1 cellular context compared by ENCODE assay signal in genomic region chr21:45405271-45405818, GRCh38.
TF ChIP-seq lines count a peak whose summit lies in the region.

No MANE protein-coding gene starts in this region.

TF ChIP-seq in HepG2, 621 proteins besides CTCF, POLR2A, EP300 and RAD21 (continued from another document):
- TF ChIP-seq, protein P1, sequence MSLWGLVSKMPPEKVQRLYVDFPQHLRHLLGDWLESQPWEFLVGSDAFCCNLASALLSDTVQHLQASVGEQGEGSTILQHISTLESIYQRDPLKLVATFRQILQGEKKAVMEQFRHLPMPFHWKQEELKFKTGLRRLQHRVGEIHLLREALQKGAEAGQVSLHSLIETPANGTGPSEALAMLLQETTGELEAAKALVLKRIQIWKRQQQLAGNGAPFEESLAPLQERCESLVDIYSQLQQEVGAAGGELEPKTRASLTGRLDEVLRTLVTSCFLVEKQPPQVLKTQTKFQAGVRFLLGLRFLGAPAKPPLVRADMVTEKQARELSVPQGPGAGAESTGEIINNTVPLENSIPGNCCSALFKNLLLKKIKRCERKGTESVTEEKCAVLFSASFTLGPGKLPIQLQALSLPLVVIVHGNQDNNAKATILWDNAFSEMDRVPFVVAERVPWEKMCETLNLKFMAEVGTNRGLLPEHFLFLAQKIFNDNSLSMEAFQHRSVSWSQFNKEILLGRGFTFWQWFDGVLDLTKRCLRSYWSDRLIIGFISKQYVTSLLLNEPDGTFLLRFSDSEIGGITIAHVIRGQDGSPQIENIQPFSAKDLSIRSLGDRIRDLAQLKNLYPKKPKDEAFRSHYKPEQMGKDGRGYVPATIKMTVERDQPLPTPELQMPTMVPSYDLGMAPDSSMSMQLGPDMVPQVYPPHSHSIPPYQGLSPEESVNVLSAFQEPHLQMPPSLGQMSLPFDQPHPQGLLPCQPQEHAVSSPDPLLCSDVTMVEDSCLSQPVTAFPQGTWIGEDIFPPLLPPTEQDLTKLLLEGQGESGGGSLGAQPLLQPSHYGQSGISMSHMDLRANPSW (CRISPR knock-in tag; IDR thresholded peaks at IDR 0.05; ENCODE audit: borderline replicate concordance) = no peak
- TF ChIP-seq BCL3 (CRISPR knock-in tag; IDR thresholded peaks at IDR 0.05) = no peak
- 0 out of 2 replicates have a peak, but pooled peaks have one; percentile 1 for TF ChIP-seq REPIN1 (CRISPR knock-in tag; IDR thresholded peaks at IDR 0.05; ENCODE audit: borderline replicate concordance, low read depth)
- TF ChIP-seq POLR2AphosphoS2 (IDR thresholded peaks at IDR 0.05; ENCODE audit: low read depth, low read length) = no peak
- no peak for TF ChIP-seq ZSCAN9 (CRISPR knock-in tag; IDR thresholded peaks at IDR 0.05; ENCODE audit: borderline replicate concordance)
- TF ChIP-seq, protein P2, sequence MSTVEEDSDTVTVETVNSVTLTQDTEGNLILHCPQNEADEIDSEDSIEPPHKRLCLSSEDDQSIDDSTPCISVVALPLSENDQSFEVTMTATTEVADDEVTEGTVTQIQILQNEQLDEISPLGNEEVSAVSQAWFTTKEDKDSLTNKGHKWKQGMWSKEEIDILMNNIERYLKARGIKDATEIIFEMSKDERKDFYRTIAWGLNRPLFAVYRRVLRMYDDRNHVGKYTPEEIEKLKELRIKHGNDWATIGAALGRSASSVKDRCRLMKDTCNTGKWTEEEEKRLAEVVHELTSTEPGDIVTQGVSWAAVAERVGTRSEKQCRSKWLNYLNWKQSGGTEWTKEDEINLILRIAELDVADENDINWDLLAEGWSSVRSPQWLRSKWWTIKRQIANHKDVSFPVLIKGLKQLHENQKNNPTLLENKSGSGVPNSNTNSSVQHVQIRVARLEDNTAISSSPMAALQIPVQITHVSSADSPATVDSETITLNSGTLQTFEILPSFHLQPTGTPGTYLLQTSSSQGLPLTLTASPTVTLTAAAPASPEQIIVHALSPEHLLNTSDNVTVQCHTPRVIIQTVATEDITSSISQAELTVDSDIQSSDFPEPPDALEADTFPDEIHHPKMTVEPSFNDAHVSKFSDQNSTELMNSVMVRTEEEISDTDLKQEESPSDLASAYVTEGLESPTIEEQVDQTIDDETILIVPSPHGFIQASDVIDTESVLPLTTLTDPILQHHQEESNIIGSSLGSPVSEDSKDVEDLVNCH (CRISPR knock-in tag; IDR thresholded peaks at IDR 0.05) = no peak
- peak; percentile 34; the same call in 1 of the 2 replicates for TF ChIP-seq ZNF574 (CRISPR knock-in tag; IDR thresholded peaks at IDR 0.05)
- TF ChIP-seq, protein P3, sequence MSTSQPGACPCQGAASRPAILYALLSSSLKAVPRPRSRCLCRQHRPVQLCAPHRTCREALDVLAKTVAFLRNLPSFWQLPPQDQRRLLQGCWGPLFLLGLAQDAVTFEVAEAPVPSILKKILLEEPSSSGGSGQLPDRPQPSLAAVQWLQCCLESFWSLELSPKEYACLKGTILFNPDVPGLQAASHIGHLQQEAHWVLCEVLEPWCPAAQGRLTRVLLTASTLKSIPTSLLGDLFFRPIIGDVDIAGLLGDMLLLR (CRISPR knock-in tag; IDR thresholded peaks at IDR 0.05) = no peak
- TF ChIP-seq, protein P4, sequence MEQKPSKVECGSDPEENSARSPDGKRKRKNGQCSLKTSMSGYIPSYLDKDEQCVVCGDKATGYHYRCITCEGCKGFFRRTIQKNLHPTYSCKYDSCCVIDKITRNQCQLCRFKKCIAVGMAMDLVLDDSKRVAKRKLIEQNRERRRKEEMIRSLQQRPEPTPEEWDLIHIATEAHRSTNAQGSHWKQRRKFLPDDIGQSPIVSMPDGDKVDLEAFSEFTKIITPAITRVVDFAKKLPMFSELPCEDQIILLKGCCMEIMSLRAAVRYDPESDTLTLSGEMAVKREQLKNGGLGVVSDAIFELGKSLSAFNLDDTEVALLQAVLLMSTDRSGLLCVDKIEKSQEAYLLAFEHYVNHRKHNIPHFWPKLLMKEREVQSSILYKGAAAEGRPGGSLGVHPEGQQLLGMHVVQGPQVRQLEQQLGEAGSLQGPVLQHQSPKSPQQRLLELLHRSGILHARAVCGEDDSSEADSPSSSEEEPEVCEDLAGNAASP (CRISPR knock-in tag; IDR thresholded peaks at IDR 0.05; ENCODE audit: borderline replicate concordance) = no peak
- no peak for TF ChIP-seq ZFY (CRISPR knock-in tag; IDR thresholded peaks at IDR 0.05)
- no peak for TF ChIP-seq FOXP1 (IDR thresholded peaks at IDR 0.05)
- no peak for TF ChIP-seq FOXP1 (CRISPR knock-in tag; IDR thresholded peaks at IDR 0.05)
- 0 out of 2 replicates have a peak, but pooled peaks have one; percentile 9 for TF ChIP-seq ZNF772 (CRISPR knock-in tag; IDR thresholded peaks at IDR 0.05)
- TF ChIP-seq PCBP1 (IDR thresholded peaks at IDR 0.05; ENCODE audit: borderline replicate concordance, low read depth, low read length) = no peak
- peak; percentile 0; the same call in 1 of the 2 replicates for TF ChIP-seq ZNF768 (CRISPR knock-in tag; IDR thresholded peaks at IDR 0.05)
- TF ChIP-seq, protein P5, sequence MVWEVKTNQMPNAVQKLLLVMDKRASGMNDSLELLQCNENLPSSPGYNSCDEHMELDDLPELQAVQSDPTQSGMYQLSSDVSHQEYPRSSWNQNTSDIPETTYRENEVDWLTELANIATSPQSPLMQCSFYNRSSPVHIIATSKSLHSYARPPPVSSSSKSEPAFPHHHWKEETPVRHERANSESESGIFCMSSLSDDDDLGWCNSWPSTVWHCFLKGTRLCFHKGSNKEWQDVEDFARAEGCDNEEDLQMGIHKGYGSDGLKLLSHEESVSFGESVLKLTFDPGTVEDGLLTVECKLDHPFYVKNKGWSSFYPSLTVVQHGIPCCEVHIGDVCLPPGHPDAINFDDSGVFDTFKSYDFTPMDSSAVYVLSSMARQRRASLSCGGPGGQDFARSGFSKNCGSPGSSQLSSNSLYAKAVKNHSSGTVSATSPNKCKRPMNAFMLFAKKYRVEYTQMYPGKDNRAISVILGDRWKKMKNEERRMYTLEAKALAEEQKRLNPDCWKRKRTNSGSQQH (CRISPR knock-in tag; IDR thresholded peaks at IDR 0.05; ENCODE audit: low read depth) = no peak
- TF ChIP-seq MXI1 (IDR thresholded peaks at IDR 0.05; ENCODE audit: borderline replicate concordance, low read depth, low read length) = no peak
- TF ChIP-seq ZBTB7A (CRISPR knock-in tag; IDR thresholded peaks at IDR 0.05) = no peak
- no peak for TF ChIP-seq ZNF546 (CRISPR knock-in tag; conservative IDR thresholded peaks at IDR 0.05)
- no peak for TF ChIP-seq STAG1 (CRISPR knock-in tag; IDR thresholded peaks at IDR 0.05)
- TF ChIP-seq ZNF576 (CRISPR knock-in tag; IDR thresholded peaks at IDR 0.05) = no peak
- TF ChIP-seq CREB1 (IDR thresholded peaks at IDR 0.05) = no peak
- TF ChIP-seq CREB1 (CRISPR knock-in tag; IDR thresholded peaks at IDR 0.05) = no peak
- no peak for TF ChIP-seq DDIT3 (CRISPR knock-in tag; IDR thresholded peaks at IDR 0.05)
- TF ChIP-seq IRX3 (CRISPR knock-in tag; IDR thresholded peaks at IDR 0.05; ENCODE audit: borderline replicate concordance, low read depth) = no peak
- TF ChIP-seq ZSCAN31 (CRISPR knock-in tag; IDR thresholded peaks at IDR 0.05; ENCODE audit: low read depth) = no peak
- no peak for TF ChIP-seq TFE3 (CRISPR knock-in tag; IDR thresholded peaks at IDR 0.05)
- TF ChIP-seq, protein P6, sequence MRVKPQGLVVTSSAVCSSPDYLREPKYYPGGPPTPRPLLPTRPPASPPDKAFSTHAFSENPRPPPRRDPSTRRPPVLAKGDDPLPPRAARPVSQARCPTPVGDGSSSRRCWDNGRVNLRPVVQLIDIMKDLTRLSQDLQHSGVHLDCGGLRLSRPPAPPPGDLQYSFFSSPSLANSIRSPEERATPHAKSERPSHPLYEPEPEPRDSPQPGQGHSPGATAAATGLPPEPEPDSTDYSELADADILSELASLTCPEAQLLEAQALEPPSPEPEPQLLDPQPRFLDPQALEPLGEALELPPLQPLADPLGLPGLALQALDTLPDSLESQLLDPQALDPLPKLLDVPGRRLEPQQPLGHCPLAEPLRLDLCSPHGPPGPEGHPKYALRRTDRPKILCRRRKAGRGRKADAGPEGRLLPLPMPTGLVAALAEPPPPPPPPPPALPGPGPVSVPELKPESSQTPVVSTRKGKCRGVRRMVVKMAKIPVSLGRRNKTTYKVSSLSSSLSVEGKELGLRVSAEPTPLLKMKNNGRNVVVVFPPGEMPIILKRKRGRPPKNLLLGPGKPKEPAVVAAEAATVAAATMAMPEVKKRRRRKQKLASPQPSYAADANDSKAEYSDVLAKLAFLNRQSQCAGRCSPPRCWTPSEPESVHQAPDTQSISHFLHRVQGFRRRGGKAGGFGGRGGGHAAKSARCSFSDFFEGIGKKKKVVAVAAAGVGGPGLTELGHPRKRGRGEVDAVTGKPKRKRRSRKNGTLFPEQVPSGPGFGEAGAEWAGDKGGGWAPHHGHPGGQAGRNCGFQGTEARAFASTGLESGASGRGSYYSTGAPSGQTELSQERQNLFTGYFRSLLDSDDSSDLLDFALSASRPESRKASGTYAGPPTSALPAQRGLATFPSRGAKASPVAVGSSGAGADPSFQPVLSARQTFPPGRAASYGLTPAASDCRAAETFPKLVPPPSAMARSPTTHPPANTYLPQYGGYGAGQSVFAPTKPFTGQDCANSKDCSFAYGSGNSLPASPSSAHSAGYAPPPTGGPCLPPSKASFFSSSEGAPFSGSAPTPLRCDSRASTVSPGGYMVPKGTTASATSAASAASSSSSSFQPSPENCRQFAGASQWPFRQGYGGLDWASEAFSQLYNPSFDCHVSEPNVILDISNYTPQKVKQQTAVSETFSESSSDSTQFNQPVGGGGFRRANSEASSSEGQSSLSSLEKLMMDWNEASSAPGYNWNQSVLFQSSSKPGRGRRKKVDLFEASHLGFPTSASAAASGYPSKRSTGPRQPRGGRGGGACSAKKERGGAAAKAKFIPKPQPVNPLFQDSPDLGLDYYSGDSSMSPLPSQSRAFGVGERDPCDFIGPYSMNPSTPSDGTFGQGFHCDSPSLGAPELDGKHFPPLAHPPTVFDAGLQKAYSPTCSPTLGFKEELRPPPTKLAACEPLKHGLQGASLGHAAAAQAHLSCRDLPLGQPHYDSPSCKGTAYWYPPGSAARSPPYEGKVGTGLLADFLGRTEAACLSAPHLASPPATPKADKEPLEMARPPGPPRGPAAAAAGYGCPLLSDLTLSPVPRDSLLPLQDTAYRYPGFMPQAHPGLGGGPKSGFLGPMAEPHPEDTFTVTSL (CRISPR knock-in tag; IDR thresholded peaks at IDR 0.05; ENCODE audit: borderline replicate concordance) = no peak
- no peak for TF ChIP-seq NFKB2 (CRISPR knock-in tag; IDR thresholded peaks at IDR 0.05; ENCODE audit: borderline replicate concordance)
- no peak for TF ChIP-seq ZNF124 (CRISPR knock-in tag; IDR thresholded peaks at IDR 0.05)
- no peak for TF ChIP-seq ZNF619 (CRISPR knock-in tag; IDR thresholded peaks at IDR 0.05)
TF ChIP-seq in HepG2: peak in this region for 5.
